26 cellular contexts compared by ENCODE assay signal in genomic region chr9:40911647-40912046, GRCh38.
"Had no signal": no experiment of that assay in that cellular context is flagged by ENCODE, and none has a peak within 500 bp of the region (broad histone marks: within the 10 kb centered on the region; RNA-seq: fewer than 3 reads in every experiment).

No MANE protein-coding gene starts in this region.

- H3K27me3 ChIP-seq: neutrophil, ovary, right lobe of liver, sigmoid colon, stomach, suprapubic skin, testis, tibial artery, transverse colon, upper lobe of right lung, uterus had no signal

- H3K27ac ChIP-seq: neutrophil, ovary, parathyroid adenoma, psoas muscle, right lobe of liver, sigmoid colon, stomach, suprapubic skin, testis, tibial artery, transverse colon, upper lobe of right lung, uterus had no signal

- H3K4me3 ChIP-seq: ovary, psoas muscle, right lobe of liver, sigmoid colon, stomach, suprapubic skin, testis, tibial artery, transverse colon, upper lobe of right lung, uterus had no signal

- H3K9me3 ChIP-seq: testis had no signal

- H3K36me3 ChIP-seq: neutrophil, ovary, right lobe of liver, sigmoid colon, suprapubic skin, transverse colon, upper lobe of right lung, uterus had no signal

- H2AFZ ChIP-seq: parathyroid adenoma had no signal

- H3K9ac ChIP-seq: parathyroid adenoma had no signal

- H3K79me2 ChIP-seq: parathyroid adenoma had no signal

- H3K4me1 ChIP-seq: parathyroid adenoma, psoas muscle, right lobe of liver, sigmoid colon, stomach, suprapubic skin, testis, tibial artery, transverse colon, upper lobe of right lung, uterus had no signal

- DNase-seq: naive thymus-derived CD8-positive, alpha-beta T cell; nephron progenitor cell; nucleus accumbens; ovary; posterior cingulate gyrus; psoas muscle; right cardiac atrium; right lobe of liver; sigmoid colon; small intestine; stimulated activated CD4-positive, alpha-beta T cell treated with anti-CD3 and anti-CD28 coated beads, Interleukin-15, amount 100 ng/mL, for 24 hours; stimulated activated CD4-positive, alpha-beta T cell treated with anti-CD3 and anti-CD28 coated beads, Interleukin-2, amount 100 ng/mL, for 24 hours; stimulated activated CD4-positive, alpha-beta T cell treated with anti-CD3 and anti-CD28 coated beads, Interleukin-2, amount 100 ng/mL, for 48 hours; stimulated activated CD4-positive, alpha-beta T cell treated with anti-CD3 and anti-CD28 coated beads, Interleukin-4, amount 100 ng/mL, for 24 hours; stimulated activated naive B cell treated with anti-CD40 and anti-IgM and Interleukin-4, amounts not matched to agents 10 μg/mL and 1 μg/mL and 100 μg/mL, for 72 hours; stimulated activated naive CD4-positive, alpha-beta T cell treated with Interleukin-2 at 50 U/mL for 16 hours; stomach; substantia nigra; testis; tibial artery; transverse colon; upper lobe of right lung; uterus had no signal
